18 cellular contexts compared by ENCODE assay signal in the genomic region with DNA sequence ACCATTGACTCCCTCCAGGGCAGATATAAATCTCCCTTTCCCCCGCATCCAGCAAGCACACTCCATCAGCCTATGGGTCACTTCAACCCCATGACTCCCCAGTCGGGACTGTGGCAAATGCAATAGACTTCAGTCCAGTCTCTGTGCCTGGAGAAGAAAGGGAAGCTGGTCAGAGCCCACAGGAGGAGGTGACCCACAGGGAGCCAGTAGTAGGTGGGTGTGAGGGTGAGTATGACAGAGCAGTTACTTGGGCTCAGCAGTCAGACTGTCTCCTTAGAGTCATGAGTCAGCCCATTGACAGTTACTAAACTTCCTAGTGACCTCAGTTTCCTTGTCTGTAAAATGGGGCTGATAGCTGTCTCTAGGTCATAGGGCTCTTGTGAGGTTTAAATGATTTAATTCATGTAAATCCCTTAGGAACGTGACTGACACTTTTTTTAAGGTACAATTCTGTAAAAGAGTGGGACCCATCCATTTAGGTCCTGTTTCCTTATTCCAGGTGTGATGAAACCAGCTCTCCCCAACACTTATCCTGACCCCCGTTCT.
"Had no signal": no experiment of that assay in that cellular context is flagged by ENCODE, and none has a peak within 500 bp of the region (broad histone marks: within the 10 kb centered on the region; RNA-seq: fewer than 3 reads in every experiment).

No MANE protein-coding gene starts in this region.

- H3K9me3 ChIP-seq: ascending aorta, left ventricle myocardium inferior, right atrium auricular region, stomach had no signal

- ATAC-seq: activated CD8-positive, alpha-beta T cell treated with anti-CD3 and anti-CD28 coated beads, Interleukin-2, amount 10 ng/mL, durations not matched to agents 7 days and 5 days; T-helper 17 cell had no signal

- H3K4me3 Mint-ChIP-seq: activated CD4-positive, alpha-beta T cell treated with anti-CD3 and anti-CD28 coated beads, Interleukin-2, amount 10 ng/mL, durations not matched to agents 24 days and 14 days; activated CD8-positive, alpha-beta T cell treated with anti-CD3 and anti-CD28 coated beads, Interleukin-2, amount 10 ng/mL, durations not matched to agents 7 days and 5 days; activated naive CD4-positive, alpha-beta T cell treated with anti-CD3 and anti-CD28 coated beads, Interleukin-2, amount 10 ng/mL, durations not matched to agents 7 days and 5 days; activated T-cell treated with anti-CD3 and anti-CD28 coated beads, Interleukin-2, amount 50 U/mL, for 24 hours; central memory CD8-positive, alpha-beta T cell; neural crest cell; T-helper 17 cell had no signal

- H3K4me3 ChIP-seq: ascending aorta, coronary artery, left ventricle myocardium inferior, right atrium auricular region, stomach had no signal

- H3K9me3 Mint-ChIP-seq: activated CD4-positive, alpha-beta T cell treated with anti-CD3 and anti-CD28 coated beads, Interleukin-2, amount 10 ng/mL, durations not matched to agents 24 days and 14 days; activated naive CD4-positive, alpha-beta T cell treated with anti-CD3 and anti-CD28 coated beads, Interleukin-2, amount 10 ng/mL, durations not matched to agents 7 days and 5 days; activated T-cell treated with anti-CD3 and anti-CD28 coated beads, Interleukin-2, amount 50 U/mL, for 24 hours; central memory CD8-positive, alpha-beta T cell; neural crest cell had no signal

- DNase-seq: activated CD4-positive, alpha-beta T cell treated with anti-CD3 and anti-CD28 coated beads, Interleukin-2, amount 10 ng/mL, durations not matched to agents 24 days and 14 days; activated CD4-positive, CD25-positive, alpha-beta regulatory T cell; activated CD8-positive, alpha-beta T cell treated with anti-CD3 and anti-CD28 coated beads, Interleukin-2, amount 10 ng/mL, durations not matched to agents 7 days and 5 days; activated naive CD4-positive, alpha-beta T cell treated with anti-CD3 and anti-CD28 coated beads, Interleukin-2, amount 10 ng/mL, durations not matched to agents 7 days and 5 days; activated T-cell treated with anti-CD3 and anti-CD28 coated beads, Interleukin-2, amount 50 U/mL, for 24 hours; left ventricle myocardium inferior; mammary epithelial cell; stomach; T-helper 17 cell; trophoblast cell had no signal

- H3K27ac Mint-ChIP-seq: activated CD4-positive, alpha-beta T cell treated with anti-CD3 and anti-CD28 coated beads, Interleukin-2, amount 10 ng/mL, durations not matched to agents 24 days and 14 days; activated CD8-positive, alpha-beta T cell treated with anti-CD3 and anti-CD28 coated beads, Interleukin-2, amount 10 ng/mL, durations not matched to agents 7 days and 5 days; activated naive CD4-positive, alpha-beta T cell treated with anti-CD3 and anti-CD28 coated beads, Interleukin-2, amount 10 ng/mL, durations not matched to agents 7 days and 5 days; activated T-cell treated with anti-CD3 and anti-CD28 coated beads, Interleukin-2, amount 50 U/mL, for 24 hours; progenitor cell of endocrine pancreas; T-helper 17 cell had no signal

- FAIRE-seq: endometrium, frontal cortex had no signal

- H3K4me1 ChIP-seq: ascending aorta, right atrium auricular region had no signal

- H3K27me3 ChIP-seq: ascending aorta had no signal

- H3K4me1 Mint-ChIP-seq: neural crest cell had no signal

- H3K27ac ChIP-seq: ascending aorta, coronary artery, left ventricle myocardium inferior, right atrium auricular region, stomach had no signal

- H3K36me3 ChIP-seq: ascending aorta, left ventricle myocardium inferior, right atrium auricular region, stomach had no signal

- H3K36me3 Mint-ChIP-seq: activated naive CD4-positive, alpha-beta T cell treated with anti-CD3 and anti-CD28 coated beads, Interleukin-2, amount 10 ng/mL, durations not matched to agents 7 days and 5 days had no signal
